ENCODE assay signal across 23 cellular contexts in the genomic region with DNA sequence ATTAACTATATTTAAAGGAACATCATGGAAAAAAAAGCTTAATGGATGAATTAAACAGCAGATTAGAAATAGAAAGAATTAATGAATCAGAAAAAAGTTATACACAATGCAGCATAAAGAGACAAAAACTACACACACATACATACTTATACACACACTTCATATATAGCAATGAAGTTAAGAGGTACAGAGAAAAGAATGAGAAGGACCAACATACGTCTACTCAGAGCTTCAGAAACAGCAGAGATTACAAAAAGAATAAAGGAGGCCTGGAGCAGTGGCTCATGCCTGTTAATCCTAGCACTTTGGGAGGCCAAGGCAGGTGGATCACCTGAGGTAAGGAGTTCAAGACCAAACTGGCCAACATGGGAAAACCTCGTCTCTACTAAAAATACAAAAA.
"Had no signal": no experiment of that assay in that cellular context is flagged by ENCODE, and none has a peak within 500 bp of the region (broad histone marks: within the 10 kb centered on the region; RNA-seq: fewer than 3 reads in every experiment).

No MANE protein-coding gene starts in this region.

- H3K36me3 ChIP-seq: colonic mucosa, esophagus muscularis mucosa, esophagus squamous epithelium, gastrocnemius medialis, gastroesophageal sphincter, heart left ventricle, heart right ventricle had no signal

- H3K27ac ChIP-seq: colonic mucosa, coronary artery, dorsolateral prefrontal cortex, epithelial cell of prostate, esophagus muscularis mucosa, esophagus squamous epithelium, foreskin keratinocyte, gastrocnemius medialis, gastroesophageal sphincter, heart left ventricle, heart right ventricle had no signal

- H3K4me1 ChIP-seq: colonic mucosa, esophagus muscularis mucosa, esophagus squamous epithelium, foreskin keratinocyte, gastrocnemius medialis, gastroesophageal sphincter, heart left ventricle, heart right ventricle had no signal

- DNase-seq: colonic mucosa; cortex of kidney; dermis blood vessel endothelial cell; dorsolateral prefrontal cortex; effector CD4-positive, alpha-beta T cell; effector CD8-positive, alpha-beta T cell; effector memory CD4-positive, alpha-beta T cell; effector memory CD8-positive, alpha-beta T cell; endodermal cell; erythroblast; esophagus squamous epithelium; foreskin fibroblast; foreskin keratinocyte; foreskin melanocyte; gastrocnemius medialis; glutamatergic neuron; head of caudate nucleus; heart left ventricle; heart right ventricle had no signal

- H3K27me3 ChIP-seq: colonic mucosa, dorsolateral prefrontal cortex, gastrocnemius medialis, gastroesophageal sphincter had no signal

- H3K4me3 ChIP-seq: colonic mucosa, coronary artery, dorsolateral prefrontal cortex, esophagus muscularis mucosa, esophagus squamous epithelium, gastrocnemius medialis, gastroesophageal sphincter, heart left ventricle, heart right ventricle had no signal

- H3K9me3 ChIP-seq: colonic mucosa, gastrocnemius medialis had no signal
